8 cellular contexts compared by ENCODE assay signal in the genomic region with DNA sequence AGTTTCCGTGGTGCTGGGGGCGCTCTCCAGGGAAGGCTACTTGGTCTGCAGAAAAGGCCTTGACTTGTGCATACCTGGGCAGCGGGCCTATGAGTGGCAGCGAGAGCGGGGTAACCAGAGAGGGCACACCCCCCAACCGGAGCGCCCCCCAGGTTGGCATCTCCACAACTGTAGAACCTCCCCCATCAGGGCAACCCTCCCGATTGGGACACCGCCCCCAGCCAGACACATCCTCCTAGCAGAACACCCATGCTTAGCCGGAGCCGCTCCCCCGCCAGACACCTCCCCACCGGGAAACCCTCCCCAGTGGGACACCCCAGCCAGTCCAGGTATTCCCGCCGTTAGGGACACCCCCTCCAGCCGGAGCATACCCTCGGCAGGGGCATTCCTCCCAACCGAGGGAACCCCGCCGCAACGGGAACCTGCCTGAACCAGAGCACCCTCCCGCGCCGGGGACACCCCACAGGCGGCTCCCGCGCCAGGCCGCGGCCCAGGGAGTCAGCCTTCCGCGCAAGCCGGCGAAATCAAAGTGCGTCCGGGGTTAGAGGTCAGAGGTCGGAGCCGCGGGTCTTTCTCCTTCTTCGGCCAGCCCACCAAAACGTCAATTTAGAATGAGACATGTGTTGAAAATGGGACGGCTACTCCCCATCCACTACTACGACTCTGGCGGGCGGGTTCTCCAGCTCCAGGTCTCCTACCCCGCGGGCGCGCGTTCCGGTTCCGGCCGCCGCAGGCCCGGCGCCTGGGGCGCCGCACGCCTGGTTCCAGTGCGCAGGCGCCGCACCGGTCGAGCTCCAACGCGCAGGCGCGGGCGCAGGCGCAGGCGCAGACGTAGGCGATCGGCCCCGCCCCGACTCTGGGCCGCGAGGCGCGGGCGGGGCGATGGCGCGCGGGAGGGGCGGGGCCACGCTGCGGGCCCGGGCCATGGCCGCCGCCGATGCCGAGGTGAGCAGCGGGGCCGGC.
DNase-seq lines count a peak whose midpoint lies in the region; ATAC-seq lines count a peak whose summit lies in the region.

A gene (plus strand): TSS at position 901 of the 963 bp plus-strand sequence. CDS start 24 bp downstream, at position 925.

- DNase-seq in ACHN (peak; percentile 80), NCI-H446 (lab: John Stamatoyannopoulos, UW) (peak; percentile 46 to 89), cerebellar cortex (ENCODE audit: low spot score) (peak; percentile 76), kidney glomerular epithelial cell (lab: John Stamatoyannopoulos, UW) (peak; percentile 73)
- DNase-seq in activated CD4-positive, CD25-positive, alpha-beta regulatory T cell treated with anti-CD3 and anti-CD28 coated beads, Interleukin-2, amount 50 U/mL, for 72 hours, result peak; percentile 96
- DNase-seq in stimulated activated CD4-positive, alpha-beta T cell treated with anti-CD3 and anti-CD28 coated beads, Interleukin-15, amount 100 ng/mL, for 48 hours (ENCODE audit: low read depth in 2 of 2), result peak; percentile 75 to 80

- in situ Hi-C loops in ACHN (cut with HindIII; ENCODE audit: low pct_ligation_motif_present, low pct_unique_long_range_greater_than_20kb, low sequenced_read_pairs), result no loop called here

- ATAC-seq in GM18870 (IDR thresholded peaks at IDR 0.05; ENCODE audit: unreplicated experiment) (peak; percentile 34), HG03103 (IDR thresholded peaks at IDR 0.05; ENCODE audit: low read depth, unreplicated experiment) (peak; percentile 55)

Comparison
In these comparisons a context has a peak if more than half of its experiments do, and no peak if none do; other contexts are left out.
1. Peak in every context shown above with its lines: DNase-seq and ATAC-seq.